ENCODE assay signal across 1 cellular context in genomic region chr10:124688889-124689670, GRCh38.
TF ChIP-seq lines count a peak whose summit lies in the region.

No MANE protein-coding gene starts in this region.

TF ChIP-seq in GM12878, 131 proteins besides CTCF, POLR2A, EP300 and RAD21 (continued from another document):
- TF ChIP-seq ZBTB11 (CRISPR knock-in tag; IDR thresholded peaks at IDR 0.05) (no peak), CEBPB (IDR thresholded peaks at IDR 0.05; ENCODE audit: borderline replicate concordance in 1 of 2, low read depth in 2 of 2, low read length in 2 of 2) (no peak)
